In the genomic region with DNA sequence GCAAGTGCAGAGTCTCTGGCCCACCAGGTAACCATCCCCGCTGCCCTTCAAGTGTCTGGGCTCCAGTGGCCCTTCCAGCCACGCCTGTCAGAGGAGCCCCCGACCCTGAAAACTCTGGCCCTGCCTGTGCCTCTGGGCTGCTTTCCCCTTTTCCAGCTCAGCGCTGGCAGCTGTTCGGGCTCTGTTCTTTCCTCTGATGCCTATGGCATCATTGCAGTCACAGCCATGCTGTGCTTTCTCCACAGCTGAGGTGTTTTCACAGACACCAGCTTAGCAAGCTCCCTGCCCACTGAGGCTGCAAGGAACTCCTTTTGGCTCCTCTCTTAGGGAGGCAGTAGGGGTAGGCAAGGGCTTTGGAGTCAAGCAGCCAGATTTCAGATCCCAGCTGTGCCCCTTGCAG, we compare ENCODE assay signal across 25 cellular contexts. TPM values are rescaled to one million over a fixed set of nuclear protein-coding genes. Genes with fewer than 3 reads are reported as not detected.
DNase-seq lines count a peak whose midpoint lies in the region; ATAC-seq, FAIRE-seq and TF ChIP-seq lines count a peak whose summit lies in the region.
"Had no signal": no experiment of that assay in that cellular context is flagged by ENCODE, and none has a peak within 500 bp of the region (broad histone marks: within the 10 kb centered on the region; RNA-seq: fewer than 3 reads in every experiment).

No MANE protein-coding gene starts in this region.

- TF ChIP-seq RAD21 in K562 (CRISPR knock-in tag; conservative IDR thresholded peaks at IDR 0.05 in 1 of 2, IDR thresholded peaks at IDR 0.05 in 1 of 2): no peak

- intact Hi-C loops in K562 (cut with micrococcal nuclease) (loop anchor here (2.0 kb wide), 1 partner anchor 43 kb away; no protein-coding TSS in a partner anchor), psoas muscle (cut with DNase I) (no loop called here)

- H3K9me3 ChIP-seq in K562 (replicated peaks; ENCODE audit: control insufficient read depth, insufficient read depth, low read depth, low read length) (no peaks in the 10 kb centered on the region), hepatocyte (ENCODE audit: low read depth) (no peaks in the 10 kb centered on the region), osteoblast (ENCODE audit: low read depth, low read length) (no peaks in the 10 kb centered on the region), psoas muscle (no peaks in the 10 kb centered on the region)

- no peaks in the 10 kb centered on the region for H3K9me1 ChIP-seq in K562 (ENCODE audit: control insufficient read depth, insufficient read depth, low read length)

- DNase-seq in K562 (ENCODE audit: extremely low read depth in 1 of 4, low spot score in 3 of 4): no peak
- no peak for DNase-seq in hepatocyte (ENCODE audit: low spot score)
- DNase-seq in osteoblast (ENCODE audit: insufficient read length, low spot score, missing footprints): peak; percentile 62
- no peak for DNase-seq in psoas muscle
- DNase-seq in SHP77 (lab: John Stamatoyannopoulos, UW): no peak
- DNase-seq: ACHN; AML-193; CD4-positive, alpha-beta T cell; DMS153; DMS79; GDM1; GOT3; H9; IMR-90; KBM-7 had no signal

- no peak overlapping the region for H2AFZ ChIP-seq in K562 (ENCODE audit: low read depth, low read length)
- no peak overlapping the region for H2AFZ ChIP-seq in hepatocyte
- H2AFZ ChIP-seq in osteoblast (ENCODE audit: low read length): no peak overlapping the region

- peak; percentile 11; the same call in 1 of the 3 replicates for ATAC-seq in K562
- peak in 1 of 4 donors; percentile 8 for ATAC-seq in psoas muscle
- ATAC-seq in HG03432 (IDR thresholded peaks at IDR 0.05; ENCODE audit: unreplicated experiment): no peak
- no peak for ATAC-seq in HG02981 (IDR thresholded peaks at IDR 0.05; ENCODE audit: unreplicated experiment)
- ATAC-seq in GM18861 (IDR thresholded peaks at IDR 0.05; ENCODE audit: unreplicated experiment): no peak

- TF ChIP-seq POLR2A in K562 (conservative IDR thresholded peaks at IDR 0.05): no peak

- no peak for TF ChIP-seq EP300 in K562 (IDR thresholded peaks at IDR 0.05; ENCODE audit: low read length)

- H3K36me3 ChIP-seq in K562 (ENCODE audit: control insufficient read depth, insufficient read depth, low read length) (no peaks in the 10 kb centered on the region), hepatocyte (replicated peaks; ENCODE audit: insufficient read depth, low read depth) (no peaks in the 10 kb centered on the region), osteoblast (ENCODE audit: insufficient read depth, low read length) (no peaks in the 10 kb centered on the region), psoas muscle (ENCODE audit: insufficient read depth in 1 of 2, low read depth in 1 of 2) (no peaks in the 10 kb centered on the region)

- BruUV-seq in K562 (replicated peaks; lab: Mats Ljungman, UMichigan): no TSS peak

- H3K27ac ChIP-seq in K562 (ENCODE audit: extremely low read depth, low read depth, low read length) (no peak overlapping the region), hepatocyte (peak overlapping the region; percentile 20), osteoblast (ENCODE audit: low read depth, low read length) (no peak overlapping the region), psoas muscle (peak overlapping the region; percentile 57)
- H3K27ac ChIP-seq: C4-2B had no signal

- H3K9me2 ChIP-seq in hepatocyte (replicated peaks; ENCODE audit: insufficient read depth): no peaks in the 10 kb centered on the region

- in situ Hi-C loops in K562 (cut with MboI): no loop called here

- H3K9ac ChIP-seq in K562 (ENCODE audit: insufficient read depth in 1 of 2, low read depth in 2 of 2, low read length in 2 of 2): peak overlapping the region in 1 of 2 experiments; percentile 38; a peak in 2 of 4 replicates

- no peak overlapping the region for H3K4me2 ChIP-seq in K562 (ENCODE audit: insufficient read depth, low read length)
- H3K4me2 ChIP-seq in hepatocyte: no peak overlapping the region
- H3K4me2 ChIP-seq in osteoblast (ENCODE audit: insufficient read depth, low read length): no peak overlapping the region

- TF ChIP-seq CTCF in K562 (IDR thresholded peaks at IDR 0.05 in 2 of 3, conservative IDR thresholded peaks at IDR 0.05 in 1 of 3; ENCODE audit: insufficient read depth in 2 of 3, low read depth in 1 of 3, low read length in 3 of 3): no peak
- no peak for TF ChIP-seq CTCF in hepatocyte (IDR thresholded peaks at IDR 0.05; ENCODE audit: poor library complexity)
- TF ChIP-seq CTCF in osteoblast (IDR thresholded peaks at IDR 0.05; ENCODE audit: extremely low read depth, low read depth, low read length): no peak
- TF ChIP-seq CTCF in psoas muscle (IDR thresholded peaks at IDR 0.05): no peak

- H3K4me3 ChIP-seq in K562 (no peak overlapping the region), hepatocyte (no peak overlapping the region), osteoblast (ENCODE audit: insufficient read depth, low read length) (no peak overlapping the region), psoas muscle (no peak overlapping the region)

- H4K20me1 ChIP-seq in K562 (replicated peaks; ENCODE audit: control insufficient read depth, insufficient read depth, low read length) (no peaks in the 10 kb centered on the region), hepatocyte (ENCODE audit: insufficient read depth, poor library complexity, severe bottlenecking) (no peaks in the 10 kb centered on the region), osteoblast (ENCODE audit: insufficient read depth, low read length) (no peaks in the 10 kb centered on the region)

- CTCF ChIA-PET in K562 (lab: Yijun Ruan, JAX; ENCODE audit: low intra/inter-chr PET ratio): no interaction called here

- 57% methylated on average over 5 of the region's 5 CpGs for WGBS in K562 (ENCODE audit: insufficient coverage, low coverage, missing lambda C conversion rate)
- WGBS in hepatocyte (ENCODE audit: low lambda C conversion rate, missing lambda C conversion rate): 79% methylated on average over 5 of the region's 5 CpGs
- WGBS in psoas muscle, 3 donors: 62 to 81% (median 64%) methylated on average over 5 of the region's 5 CpGs

- no peak for FAIRE-seq in K562 (lab: Jason Lieb, UNC)
- FAIRE-seq: GM12892, GM18507, HTR-8/SVneo had no signal

- peaks cover 13 to 21% of the 10 kb centered on the region in 2 experiments for H3K4me1 ChIP-seq in K562 (replicated peaks in 1 of 2; ENCODE audit: control insufficient read depth in 2 of 2, insufficient read depth in 2 of 2, low read length in 2 of 2)
- H3K4me1 ChIP-seq in hepatocyte (ENCODE audit: insufficient read depth): peaks cover 6% of the 10 kb centered on the region
- H3K4me1 ChIP-seq in osteoblast (ENCODE audit: insufficient read depth, low read length): no peaks in the 10 kb centered on the region
- H3K4me1 ChIP-seq in psoas muscle: peaks cover 7% of the 10 kb centered on the region

- no peaks in the 10 kb centered on the region for H3K79me2 ChIP-seq in K562 (ENCODE audit: control insufficient read depth, insufficient read depth, low read length)
- no peaks in the 10 kb centered on the region for H3K79me2 ChIP-seq in hepatocyte
- no peaks in the 10 kb centered on the region for H3K79me2 ChIP-seq in osteoblast (ENCODE audit: insufficient read depth, low read length)

- no peaks in the 10 kb centered on the region for H3K27me3 ChIP-seq in K562 (ENCODE audit: control insufficient read depth in 2 of 2, insufficient read depth in 2 of 2, low read length in 2 of 2)
- no peaks in the 10 kb centered on the region for H3K27me3 ChIP-seq in hepatocyte
- peaks cover 10% of the 10 kb centered on the region for H3K27me3 ChIP-seq in osteoblast (ENCODE audit: insufficient read depth, low read length)
- no peaks in the 10 kb centered on the region for H3K27me3 ChIP-seq in psoas muscle (ENCODE audit: insufficient read depth in 3 of 3, low read length in 2 of 3)

- POLR2A ChIA-PET in K562 (lab: Yijun Ruan, JAX): interaction anchor here (0.6 to 1.1 kb wide), 4 partner anchors 9 to 388 kb away, joined by 3 read pairs; no protein-coding TSS in a partner anchor

RNA-seq across cellular contexts. Expression of gene P2RX3, which starts 21.2 kb away (rescaled TPM):
- total RNA-seq in K562 (2011; cell fraction: chromatin; rRNA removed; ENCODE audit: low replicate concordance): not detected in 2 replicates
- not detected in 2 replicates for total RNA-seq in K562 (2011; cell fraction: nucleolus; rRNA removed)
- not detected in 2 replicates for total RNA-seq in K562 (2011; cell fraction: nucleoplasm; rRNA removed)
- total RNA-seq in K562 (2014; rRNA removed) (not detected in 2 replicates), K562 (2014; rRNA removed; fragmentation: Illumina TruSeq; extraction: Trizol) (not detected in 2 replicates), K562 (2015; rRNA removed; fragmentation: Illumina TruSeq; extraction: Trizol) (not detected in 2 replicates), K562 (2021) (not detected in 2 replicates), hepatocyte (0.16 TPM in 1 of 2 replicates, not detected in the other), osteoblast (not detected in 2 replicates), psoas muscle (under 1 TPM; 0.40 to 0.90 (median 0.43) TPM)
- polyA plus RNA-seq in K562 (2011; rRNA removed) (not detected in 2 replicates), K562 (2014; fragmentation: Illumina TruSeq; extraction: Trizol) (not detected in 2 replicates), K562 (2014; fragmentation: Nextera tagmentation; extraction: Ambion mirVana) (not detected), K562 (2014; rRNA removed) (not detected in 2 replicates), hepatocyte (not detected in 2 replicates), psoas muscle (under 1 TPM; 0.21 to 0.60 (median 0.30) TPM)
- polyA plus RNA-seq in K562 (2011; cell fraction: cytosol; rRNA removed): 0.07 TPM in 1 of 2 replicates, not detected in the other
- polyA plus RNA-seq in K562 (2011; cell fraction: nucleus; rRNA removed): not detected in 2 replicates
- polyA plus RNA-seq in K562 (2012): not detected in 2 replicates
- not detected in 2 replicates for polyA minus RNA-seq in K562 (2011; rRNA and poly(A)+ RNA removed)
- not detected in 2 replicates for polyA minus RNA-seq in K562 (2011; cell fraction: cytosol; rRNA and poly(A)+ RNA removed)
- not detected in 2 replicates for polyA minus RNA-seq in K562 (2011; cell fraction: nucleus; rRNA and poly(A)+ RNA removed)
- total RNA-seq: A172; CD4-positive, alpha-beta T cell; Daoy; IMR-90 had no signal
- polyA plus RNA-seq: BJ, IMR-90 had no signal

RNA-seq across cellular contexts. Expression of gene PRG3, which starts 21.6 kb away (rescaled TPM):
- total RNA-seq in K562 (2011; cell fraction: chromatin; rRNA removed; ENCODE audit: low replicate concordance): not detected in 2 replicates
- total RNA-seq in K562 (2011; cell fraction: nucleolus; rRNA removed): not detected in 2 replicates
- not detected in 2 replicates for total RNA-seq in K562 (2011; cell fraction: nucleoplasm; rRNA removed)
- not detected in 2 replicates for total RNA-seq in K562 (2014; rRNA removed)
- not detected in 2 replicates for total RNA-seq in K562 (2014; rRNA removed; fragmentation: Illumina TruSeq; extraction: Trizol)
- 0.18 TPM in 1 of 2 replicates, not detected in the other for total RNA-seq in K562 (2015; rRNA removed; fragmentation: Illumina TruSeq; extraction: Trizol)
- not detected in 2 replicates for total RNA-seq in K562 (2021)
- not detected in 2 replicates for polyA plus RNA-seq in K562 (2011; rRNA removed)
- 0.07 TPM in 1 of 2 replicates, not detected in the other for polyA plus RNA-seq in K562 (2011; cell fraction: cytosol; rRNA removed)
- polyA plus RNA-seq in K562 (2011; cell fraction: nucleus; rRNA removed): not detected in 2 replicates
- polyA plus RNA-seq in K562 (2012): not detected in 2 replicates
- not detected in 2 replicates for polyA plus RNA-seq in K562 (2014; fragmentation: Illumina TruSeq; extraction: Trizol)
- polyA plus RNA-seq in K562 (2014; fragmentation: Nextera tagmentation; extraction: Ambion mirVana): under 1 TPM; 0.38 to 0.55 TPM
- polyA plus RNA-seq in K562 (2014; rRNA removed): not detected in 2 replicates
- polyA minus RNA-seq in K562 (2011; rRNA and poly(A)+ RNA removed): not detected in 2 replicates
- not detected in 2 replicates for polyA minus RNA-seq in K562 (2011; cell fraction: cytosol; rRNA and poly(A)+ RNA removed)
- polyA minus RNA-seq in K562 (2011; cell fraction: nucleus; rRNA and poly(A)+ RNA removed): not detected in 2 replicates
- total RNA-seq in hepatocyte: not detected in 2 replicates
- polyA plus RNA-seq in hepatocyte: not detected in 2 replicates
- total RNA-seq in osteoblast: not detected in 2 replicates
- total RNA-seq in psoas muscle: not detected
- polyA plus RNA-seq in psoas muscle: not detected
- total RNA-seq: A172; CD4-positive, alpha-beta T cell; Daoy; H9; IMR-90 had no signal
- polyA plus RNA-seq: BJ, IMR-90 had no signal

RNA-seq across cellular contexts. Expression of gene SSRP1, which starts 23.7 kb away (rescaled TPM):
- total RNA-seq in K562 (2011; cell fraction: chromatin; rRNA removed; ENCODE audit: low replicate concordance): 63.0 and 84.0 TPM in 2 replicates
- 50.7 and 51.9 TPM in 2 replicates for total RNA-seq in K562 (2011; cell fraction: nucleolus; rRNA removed)
- 52.0 and 58.5 TPM in 2 replicates for total RNA-seq in K562 (2011; cell fraction: nucleoplasm; rRNA removed)
- total RNA-seq in K562 (2014; rRNA removed) (257 and 316 TPM in 2 replicates), K562 (2014; rRNA removed; fragmentation: Illumina TruSeq; extraction: Trizol) (216 and 243 TPM in 2 replicates), K562 (2015; rRNA removed; fragmentation: Illumina TruSeq; extraction: Trizol) (259 and 269 TPM in 2 replicates), K562 (2021) (224 and 245 TPM in 2 replicates), hepatocyte (64.6 and 68.6 TPM in 2 replicates), osteoblast (55.4 and 58.0 TPM in 2 replicates), psoas muscle (10 to 100 TPM; 69.0 to 94.0 (median 82.4) TPM)
- polyA plus RNA-seq in K562 (2011; rRNA removed) (232 and 251 TPM in 2 replicates), K562 (2014; fragmentation: Illumina TruSeq; extraction: Trizol) (314 and 416 TPM in 2 replicates), K562 (2014; fragmentation: Nextera tagmentation; extraction: Ambion mirVana) (10 to 100 TPM; 91.1 to 96.0 TPM), K562 (2014; rRNA removed) (224 and 238 TPM in 2 replicates), hepatocyte (34.0 and 42.3 TPM in 2 replicates), psoas muscle (100 to 1,000 TPM; 101 to 138 (median 125) TPM)
- 291 and 330 TPM in 2 replicates for polyA plus RNA-seq in K562 (2011; cell fraction: cytosol; rRNA removed)
- polyA plus RNA-seq in K562 (2011; cell fraction: nucleus; rRNA removed): 122 and 133 TPM in 2 replicates
- 172 and 211 TPM in 2 replicates for polyA plus RNA-seq in K562 (2012)
- polyA minus RNA-seq in K562 (2011; rRNA and poly(A)+ RNA removed): 224 and 271 TPM in 2 replicates
- 164 and 173 TPM in 2 replicates for polyA minus RNA-seq in K562 (2011; cell fraction: cytosol; rRNA and poly(A)+ RNA removed)
- 25.0 and 46.5 TPM in 2 replicates for polyA minus RNA-seq in K562 (2011; cell fraction: nucleus; rRNA and poly(A)+ RNA removed)

RNA-seq across cellular contexts. Expression of gene PRG2, which starts 31.1 kb away (rescaled TPM):
- 1.2 and 1.9 TPM in 2 replicates for total RNA-seq in K562 (2011; cell fraction: chromatin; rRNA removed; ENCODE audit: low replicate concordance)
- 0.50 and 0.92 TPM in 2 replicates for total RNA-seq in K562 (2011; cell fraction: nucleolus; rRNA removed)
- 1.4 and 1.8 TPM in 2 replicates for total RNA-seq in K562 (2011; cell fraction: nucleoplasm; rRNA removed)
- total RNA-seq in K562 (2014; rRNA removed) (18.5 and 33.0 TPM in 2 replicates), K562 (2014; rRNA removed; fragmentation: Illumina TruSeq; extraction: Trizol) (23.6 and 29.8 TPM in 2 replicates), K562 (2015; rRNA removed; fragmentation: Illumina TruSeq; extraction: Trizol) (44.8 and 50.1 TPM in 2 replicates), K562 (2021) (16.4 and 30.5 TPM in 2 replicates), hepatocyte (not detected in 2 replicates), osteoblast (not detected in 2 replicates), psoas muscle (under 1 TPM in 1 of 4 donors, not detected in 3; 0.25 TPM)
- polyA plus RNA-seq in K562 (2011; rRNA removed) (1.8 and 7.2 TPM in 2 replicates), K562 (2014; fragmentation: Illumina TruSeq; extraction: Trizol) (23.3 and 24.4 TPM in 2 replicates), K562 (2014; fragmentation: Nextera tagmentation; extraction: Ambion mirVana) (10 to 100 TPM; 42.9 to 78.0 TPM), K562 (2014; rRNA removed) (26.6 and 31.8 TPM in 2 replicates), hepatocyte (not detected in 2 replicates), psoas muscle (not detected)
- polyA plus RNA-seq in K562 (2011; cell fraction: cytosol; rRNA removed): 2.2 and 5.4 TPM in 2 replicates
- polyA plus RNA-seq in K562 (2011; cell fraction: nucleus; rRNA removed): 1.0 and 2.0 TPM in 2 replicates
- polyA plus RNA-seq in K562 (2012): 39.0 and 49.3 TPM in 2 replicates
- 0.21 and 1.1 TPM in 2 replicates for polyA minus RNA-seq in K562 (2011; rRNA and poly(A)+ RNA removed)
- polyA minus RNA-seq in K562 (2011; cell fraction: cytosol; rRNA and poly(A)+ RNA removed): not detected in 2 replicates
- polyA minus RNA-seq in K562 (2011; cell fraction: nucleus; rRNA and poly(A)+ RNA removed): 0.56 TPM in 1 of 2 replicates, not detected in the other
- total RNA-seq: A172, Daoy, H9, IMR-90 had no signal
- polyA plus RNA-seq: BJ, IMR-90 had no signal

RNA-seq across cellular contexts. Expression of gene TNKS1BP1, which starts 34.6 kb away (rescaled TPM):
- 28.6 and 47.8 TPM in 2 replicates for total RNA-seq in K562 (2011; cell fraction: chromatin; rRNA removed; ENCODE audit: low replicate concordance)
- 20.5 and 22.4 TPM in 2 replicates for total RNA-seq in K562 (2011; cell fraction: nucleolus; rRNA removed)
- total RNA-seq in K562 (2011; cell fraction: nucleoplasm; rRNA removed): 30.6 and 31.7 TPM in 2 replicates
- total RNA-seq in K562 (2014; rRNA removed): 16.2 and 20.2 TPM in 2 replicates
- total RNA-seq in K562 (2014; rRNA removed; fragmentation: Illumina TruSeq; extraction: Trizol): 10.9 and 11.2 TPM in 2 replicates
- total RNA-seq in K562 (2015; rRNA removed; fragmentation: Illumina TruSeq; extraction: Trizol): 8.0 and 10.3 TPM in 2 replicates
- total RNA-seq in K562 (2021): 35.0 and 47.2 TPM in 2 replicates
- 7.3 and 14.1 TPM in 2 replicates for polyA plus RNA-seq in K562 (2011; rRNA removed)
- polyA plus RNA-seq in K562 (2011; cell fraction: cytosol; rRNA removed): 11.4 and 12.5 TPM in 2 replicates
- 34.2 and 50.1 TPM in 2 replicates for polyA plus RNA-seq in K562 (2011; cell fraction: nucleus; rRNA removed)
- 17.5 and 28.9 TPM in 2 replicates for polyA plus RNA-seq in K562 (2012)
- 29.9 and 31.4 TPM in 2 replicates for polyA plus RNA-seq in K562 (2014; fragmentation: Illumina TruSeq; extraction: Trizol)
- polyA plus RNA-seq in K562 (2014; fragmentation: Nextera tagmentation; extraction: Ambion mirVana): 1 to 10 TPM; 1.1 to 1.2 TPM
- 19.5 and 23.8 TPM in 2 replicates for polyA plus RNA-seq in K562 (2014; rRNA removed)
- 13.6 and 14.5 TPM in 2 replicates for polyA minus RNA-seq in K562 (2011; rRNA and poly(A)+ RNA removed)
- 13.8 and 18.3 TPM in 2 replicates for polyA minus RNA-seq in K562 (2011; cell fraction: cytosol; rRNA and poly(A)+ RNA removed)
- polyA minus RNA-seq in K562 (2011; cell fraction: nucleus; rRNA and poly(A)+ RNA removed): 8.2 and 11.6 TPM in 2 replicates
- 30.7 and 54.9 TPM in 2 replicates for total RNA-seq in hepatocyte
- 104 and 114 TPM in 2 replicates for polyA plus RNA-seq in hepatocyte
- 71.6 and 74.6 TPM in 2 replicates for total RNA-seq in osteoblast
- 100 to 1,000 TPM in 2 of 4 donors, 10 to 100 TPM in 2; 63.9 to 288 (median 129) TPM for total RNA-seq in psoas muscle
- 100 to 1,000 TPM in 1 of 3 donors, 10 to 100 TPM in 2; 76.9 to 121 (median 79.9) TPM for polyA plus RNA-seq in psoas muscle

Comparison
In these comparisons a context has a peak if more than half of its experiments do, and no peak if none do; other contexts are left out.
1. H3K27ac ChIP-seq: peak in hepatocyte (single experiment) and psoas muscle (single experiment); none in K562 (single experiment) and osteoblast (single experiment).